33 cellular contexts compared by ENCODE assay signal in the genomic region with DNA sequence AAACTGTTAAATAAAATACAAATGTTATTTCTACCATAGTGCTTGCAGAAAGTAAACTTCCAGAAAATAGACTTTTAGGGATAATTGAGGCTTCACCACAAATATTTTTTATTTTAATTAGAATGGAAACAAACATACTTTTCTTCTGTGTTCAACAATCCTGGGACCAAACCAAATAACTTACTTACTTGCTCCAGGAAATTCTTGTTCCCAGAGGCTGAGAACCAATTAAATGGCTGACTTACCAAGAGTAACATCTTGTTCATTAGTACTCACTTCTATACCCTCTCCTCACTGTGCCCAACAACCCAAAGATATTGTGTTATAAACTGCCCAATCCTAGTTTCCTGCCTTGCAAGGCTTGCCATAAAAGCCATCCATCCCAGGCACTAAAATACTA.
"Had no signal": no experiment of that assay in that cellular context is flagged by ENCODE, and none has a peak within 500 bp of the region (broad histone marks: within the 10 kb centered on the region; RNA-seq: fewer than 3 reads in every experiment).

No MANE protein-coding gene starts in this region.

- ATAC-seq: activated CD8-positive, alpha-beta memory T cell treated with anti-CD3 and anti-CD28 coated beads, Interleukin-2, amount 10 ng/mL, durations not matched to agents 7 days and 5 days; body of pancreas; PC-3 had no signal

- H3K27ac Mint-ChIP-seq: activated CD4-positive, alpha-beta memory T cell treated with anti-CD3 and anti-CD28 coated beads, Interleukin-2, amount 10 ng/mL, durations not matched to agents 7 days and 5 days; activated CD8-positive, alpha-beta memory T cell treated with anti-CD3 and anti-CD28 coated beads, Interleukin-2, amount 10 ng/mL, durations not matched to agents 7 days and 5 days; activated naive CD4-positive, alpha-beta T cell treated with anti-CD3 and anti-CD28 coated beads, Interleukin-2, amount 10 ng/mL, durations not matched to agents 7 days and 5 days; activated naive CD8-positive, alpha-beta T cell had no signal

- H3K9me3 ChIP-seq: ascending aorta, body of pancreas, breast epithelium, MG63, Peyer's patch, SJSA1 had no signal

- H3K4me1 ChIP-seq: breast epithelium had no signal

- H3K27ac ChIP-seq: ascending aorta, body of pancreas, breast epithelium, Peyer's patch, SJSA1, WERI-Rb-1 had no signal

- DNase-seq: activated CD4-positive, alpha-beta memory T cell treated with anti-CD3 and anti-CD28 coated beads, Interleukin-2, amount 10 ng/mL, durations not matched to agents 7 days and 5 days; activated CD4-positive, alpha-beta T cell treated with anti-CD3 and anti-CD28 coated beads for 1 hour; activated CD4-positive, alpha-beta T cell treated with anti-CD3 and anti-CD28 coated beads for 48 hours; activated CD4-positive, CD25-positive, alpha-beta regulatory T cell; activated CD8-positive, alpha-beta memory T cell treated with anti-CD3 and anti-CD28 coated beads for 24 hours; activated CD8-positive, alpha-beta memory T cell treated with anti-CD3 and anti-CD28 coated beads, Interleukin-2, amount 10 ng/mL, durations not matched to agents 7 days and 5 days; activated CD8-positive, alpha-beta memory T cell treated with anti-CD3 and anti-CD28 coated beads, Interleukin-2, amount 50 U/mL, for 48 hours; activated effector memory CD4-positive, alpha-beta T cell treated with Interleukin-2 at 50 U/mL for 16 hours; activated naive CD4-positive, alpha-beta T cell treated with anti-CD3 and anti-CD28 coated beads, Interleukin-2, amount 10 ng/mL, durations not matched to agents 7 days and 5 days; activated T-cell treated with anti-CD3 and anti-CD28 coated beads, Interleukin-2, amount 50 U/mL, for 48 hours; amygdala; body of pancreas; Karpas-422; MG63; NCI-H1048; NCI-H1436 treated with DMSO at 0.1 percent for 48 hours; NCI-H1694 treated with DMSO at 0.1 percent for 48 hours; NCI-H2029; NCI-H345; NCI-H524 treated with DMSO at 0.1 percent for 48 hours; PC-3; Peyer's patch; RPMI8226; SHP77 treated with DMSO at 0.1 percent for 48 hours; SW 1271; T-helper 1 cell; T-helper 2 cell; T1000; WERI-Rb-1 had no signal

- H3K36me3 ChIP-seq: ascending aorta, breast epithelium, MG63, Peyer's patch, SJSA1, WERI-Rb-1 had no signal

- H3K27me3 ChIP-seq: ascending aorta, body of pancreas, breast epithelium, MG63, Peyer's patch, SJSA1 had no signal

- H3K4me3 Mint-ChIP-seq: activated CD4-positive, alpha-beta memory T cell treated with anti-CD3 and anti-CD28 coated beads, Interleukin-2, amount 10 ng/mL, durations not matched to agents 7 days and 5 days; activated CD8-positive, alpha-beta memory T cell treated with anti-CD3 and anti-CD28 coated beads, Interleukin-2, amount 10 ng/mL, durations not matched to agents 7 days and 5 days; activated naive CD4-positive, alpha-beta T cell treated with anti-CD3 and anti-CD28 coated beads, Interleukin-2, amount 10 ng/mL, durations not matched to agents 7 days and 5 days; activated naive CD8-positive, alpha-beta T cell had no signal

- H3K4me1 Mint-ChIP-seq: activated naive CD4-positive, alpha-beta T cell treated with anti-CD3 and anti-CD28 coated beads, Interleukin-2, amount 10 ng/mL, durations not matched to agents 7 days and 5 days had no signal

- H3K9me3 Mint-ChIP-seq: activated CD4-positive, alpha-beta memory T cell treated with anti-CD3 and anti-CD28 coated beads, Interleukin-2, amount 10 ng/mL, durations not matched to agents 7 days and 5 days; activated naive CD4-positive, alpha-beta T cell treated with anti-CD3 and anti-CD28 coated beads, Interleukin-2, amount 10 ng/mL, durations not matched to agents 7 days and 5 days had no signal

- H3K4me3 ChIP-seq: ascending aorta, body of pancreas, breast epithelium, MG63, Peyer's patch, SJSA1 had no signal

- H3K36me3 Mint-ChIP-seq: activated CD8-positive, alpha-beta memory T cell treated with anti-CD3 and anti-CD28 coated beads, Interleukin-2, amount 10 ng/mL, durations not matched to agents 7 days and 5 days; activated naive CD4-positive, alpha-beta T cell treated with anti-CD3 and anti-CD28 coated beads, Interleukin-2, amount 10 ng/mL, durations not matched to agents 7 days and 5 days; activated naive CD8-positive, alpha-beta T cell had no signal
